8 cellular contexts compared by ENCODE assay signal in genomic region chr22:20285706-20286363, GRCh38. TPM values are rescaled to one million over a fixed set of nuclear protein-coding genes. Genes with fewer than 3 reads are reported as not detected.
DNase-seq lines count a peak whose midpoint lies in the region; ATAC-seq, FAIRE-seq and TF ChIP-seq lines count a peak whose summit lies in the region.
"Not testable (repeated sequence)": the region's sequence is repeated elsewhere in the genome, so short reads cannot be mapped to it uniquely, and the experiment has no call there.

No MANE protein-coding gene starts in this region.

- not testable (repeated sequence) for TF ChIP-seq EP300 in A549 (IDR thresholded peaks at IDR 0.05)

- intact Hi-C loops in lower lobe of right lung (cut with DNase I): loop anchor here (10.0 kb wide), 1 partner anchor 131 kb away; the partner anchor contains the start of gene CCDC188

- H3K36me3 ChIP-seq in lower lobe of right lung: not testable (repeated sequence)

- not testable (repeated sequence) for H3K27me3 ChIP-seq in lower lobe of right lung (ENCODE audit: low read depth)

- TF ChIP-seq POLR2A in A549 (IDR thresholded peaks at IDR 0.05; ENCODE audit: low read length); erythroblast (IDR thresholded peaks at IDR 0.05; ENCODE audit: low read length): not testable (repeated sequence)

- TF ChIP-seq RAD21 in A549 (conservative IDR thresholded peaks at IDR 0.05 in 1 of 2, IDR thresholded peaks at IDR 0.05 in 1 of 2): peak; percentile 81 to 84

- TF ChIP-seq CTCF in A549 (IDR thresholded peaks at IDR 0.05): peak; percentile 55
- TF ChIP-seq CTCF in GM12874 (IDR thresholded peaks at IDR 0.05; ENCODE audit: insufficient read depth, low read depth, low read length): peak; percentile 94
- peak; percentile 75 for TF ChIP-seq CTCF in lower lobe of right lung (IDR thresholded peaks at IDR 0.05)

- H3K9me3 ChIP-seq in A549, lower lobe of right lung: not testable (repeated sequence)

- not testable (repeated sequence) for H3K4me1 ChIP-seq in A549, lower lobe of right lung

- ATAC-seq in A549: peak; percentile 72 to 93
- peak; percentile 88 to 89 for ATAC-seq in lower lobe of right lung

- not testable (repeated sequence) for H3K4me3 ChIP-seq in A549, lower lobe of right lung

- not testable (repeated sequence) for FAIRE-seq in A549 (lab: Jason Lieb, UNC)

- not testable (repeated sequence) for H3K4me2 ChIP-seq in A549

- H3K27ac ChIP-seq in A549, lower lobe of right lung: not testable (repeated sequence)

- CTCF ChIA-PET in A549 (lab: Yijun Ruan, JAX): interaction anchor here (0.5 to 6.9 kb wide), 18 partner anchors 9 to 131 kb away, joined by 3 to 92 read pairs (median 4); partner anchors contain the start of gene DGCR6L

- POLR2A ChIA-PET in A549 (lab: Yijun Ruan, JAX): not testable (repeated sequence)

- WGBS in A549 (ENCODE audit: missing lambda C conversion rate): no CpG with 5 or more reads among the region's 10 CpGs

- DNase-seq in A549 (ENCODE audit: low read depth in 1 of 2, low spot score in 1 of 2) (peak; percentile 29 to 56), NCI-H1105 treated with DMSO at 0.1 percent for 48 hours (lab: John Stamatoyannopoulos, UW) (peak; percentile 6), T-helper 1 cell (peak; percentile 40 to 78 (median 57)), erythroblast (lab: John Stamatoyannopoulos, UW) (peak; percentile 55 to 80), lower lobe of right lung (peak; percentile 79)
- DNase-seq in activated effector memory CD4-positive, alpha-beta T cell treated with anti-CD3 and anti-CD28 coated beads, Interleukin-2, amount 50 U/mL, for 16 hours: peak; percentile 94
- peak; percentile 66 to 71 (median 70) for DNase-seq in stimulated activated CD4-positive, alpha-beta T cell treated with anti-CD3 and anti-CD28 coated beads, Interleukin-1b, Interleukin-23, amount 100 ng/mL, for 24 hours (ENCODE audit: low read depth in 4 of 4, low spot score in 1 of 4)

TF ChIP-seq in A549, 52 proteins besides CTCF, POLR2A, EP300 and RAD21:
- TF ChIP-seq SMC3 (IDR thresholded peaks at IDR 0.05): peak; percentile 85

RNA-seq across cellular contexts. Expression of gene RTN4R, which starts 17.7 kb away (rescaled TPM):
- 1.0 and 1.2 TPM in 2 replicates for polyA plus RNA-seq in A549 (2011; rRNA removed)
- polyA plus RNA-seq in A549 (2012; cell fraction: cytosol; rRNA removed): 3.8 and 7.5 TPM in 2 replicates
- 4.4 and 10.4 TPM in 2 replicates for polyA plus RNA-seq in A549 (2012; cell fraction: nucleus; rRNA removed)
- polyA plus RNA-seq in A549 (2017; fragmentation: RNase III; extraction: RNeasy Plus Mini Kit Qiagen cat#74134 plus additional on column Dnase treatment): 2.1 to 2.8 TPM (median 2.7 TPM) in 3 replicates
- 0.62 and 1.0 TPM in 2 replicates for polyA minus RNA-seq in A549 (2011; rRNA and poly(A)+ RNA removed)
- total RNA-seq in lower lobe of right lung: 9.6 TPM

RNA-seq across cellular contexts. Expression of gene DGCR6L, which starts 34.0 kb away (rescaled TPM):
- polyA plus RNA-seq in A549 (2011; rRNA removed) (15.5 and 17.9 TPM in 2 replicates), A549 (2017; fragmentation: RNase III; extraction: RNeasy Plus Mini Kit Qiagen cat#74134 plus additional on column Dnase treatment) (23.1 to 27.0 TPM (median 26.1 TPM) in 3 replicates)
- polyA plus RNA-seq in A549 (2012; cell fraction: cytosol; rRNA removed): 40.4 and 47.6 TPM in 2 replicates
- polyA plus RNA-seq in A549 (2012; cell fraction: nucleus; rRNA removed): 28.0 and 33.9 TPM in 2 replicates
- 6.4 and 9.4 TPM in 2 replicates for polyA minus RNA-seq in A549 (2011; rRNA and poly(A)+ RNA removed)
- 31.1 TPM for total RNA-seq in lower lobe of right lung

Comparison
In these comparisons a context has a peak if more than half of its experiments do, and no peak if none do; other contexts are left out.
1. DNase-seq: peak in every context shown above with its lines; median percentile 94 in activated effector memory CD4-positive, alpha-beta T cell treated with anti-CD3 and anti-CD28 coated beads, Interleukin-2, amount 50 U/mL, for 16 hours; 79 in lower lobe of right lung; 70 in stimulated activated CD4-positive, alpha-beta T cell treated with anti-CD3 and anti-CD28 coated beads, Interleukin-1b, Interleukin-23, amount 100 ng/mL, for 24 hours; 68 in erythroblast; 57 in T-helper 1 cell; 42 in A549; 6 in NCI-H1105 treated with DMSO at 0.1 percent for 48 hours.